ENCODE assay signal across 14 cellular contexts in genomic region chr1:47812848-47813508, GRCh38.
"Had no signal": no experiment of that assay in that cellular context is flagged by ENCODE, and none has a peak within 500 bp of the region (broad histone marks: within the 10 kb centered on the region; RNA-seq: fewer than 3 reads in every experiment).

No MANE protein-coding gene starts in this region.

- ATAC-seq: activated naive CD4-positive, alpha-beta T cell treated with anti-CD3 and anti-CD28 coated beads, Interleukin-2, amount 50 U/mL, for 72 hours; activated T-cell treated with anti-CD3 and anti-CD28 coated beads, Interleukin-2, amount 50 U/mL, for 4 hours; right lobe of liver; stimulated activated memory B cell treated with anti-CD40 and anti-IgM and Interleukin-4, amounts not matched to agents 10 μg/mL and 1 μg/mL and 100 μg/mL, for 72 hours had no signal

- H3K4me3 ChIP-seq: prostate gland, right lobe of liver, spleen had no signal

- DNase-seq: activated CD4-positive, alpha-beta memory T cell treated with anti-CD3 and anti-CD28 coated beads for 36 hours; activated effector memory CD4-positive, alpha-beta T cell treated with anti-CD3 and anti-CD28 coated beads, Interleukin-2, amount 50 U/mL, for 16 hours; activated T-cell treated with anti-CD3 and anti-CD28 coated beads, Interleukin-2, amount 50 U/mL, for 4 hours; amniotic stem cell; brain microvascular endothelial cell; kidney; right lobe of liver; spleen; stimulated activated CD4-positive, alpha-beta T cell treated with anti-CD3 and anti-CD28 coated beads, Interleukin-1b, Interleukin-23, amount 100 ng/mL, for 48 hours; T-helper 9 cell; trophoblast cell had no signal
